Comparison of ENCODE assay signal across 8 cellular contexts in genomic region chr4:98659106-98659592, GRCh38. TPM values are rescaled to one million over a fixed set of nuclear protein-coding genes. Genes with fewer than 3 reads are reported as not detected.
DNase-seq lines count a peak whose midpoint lies in the region; ATAC-seq and TF ChIP-seq lines count a peak whose summit lies in the region.

No MANE protein-coding gene starts in this region.

- peaks cover 14 to 40% of the 10 kb centered on the region in 2 donors for H3K4me1 ChIP-seq in thoracic aorta (ENCODE audit: control insufficient read depth in 1 of 2, low read depth in 2 of 2)

- H3K27me3 ChIP-seq in brain microvascular endothelial cell (replicated peaks) (no peaks in the 10 kb centered on the region), layer of hippocampus (ENCODE audit: control insufficient read depth, insufficient read depth, low read length) (no peaks in the 10 kb centered on the region), thoracic aorta (replicated peaks; ENCODE audit: insufficient read depth) (no peaks in the 10 kb centered on the region)

- in situ Hi-C loops in brain microvascular endothelial cell (cut with HindIII; ENCODE audit: low pct_ligation_motif_present, low sequenced_read_pairs): no loop called here

- H3K36me3 ChIP-seq in brain microvascular endothelial cell (replicated peaks): no peaks in the 10 kb centered on the region
- H3K36me3 ChIP-seq in thoracic aorta: no peaks in the 10 kb centered on the region

- H3K27ac ChIP-seq in brain microvascular endothelial cell (peak overlapping the region; percentile 21), layer of hippocampus (ENCODE audit: low read depth, low read length) (peak overlapping the region; percentile 72), thoracic aorta (peak overlapping the region; percentile 77 to 83)

- DNase-seq in AG09309 (ENCODE audit: low read depth) (no peak), brain microvascular endothelial cell (no peak), thoracic aorta (ENCODE audit: low spot score) (no peak), epidermal melanocyte (ENCODE audit: insufficient read length, low spot score) (no peak), ureter (ENCODE audit: low spot score) (no peak)
- no peak for DNase-seq in Jurkat, Clone E6-1 (ENCODE audit: low read depth, low spot score)

- ATAC-seq in thoracic aorta (ENCODE audit: insufficient number of reproducible peaks, low FRiP score, low read depth): peak; percentile 6
- no peak for ATAC-seq in HG02610 (IDR thresholded peaks at IDR 0.05; ENCODE audit: unreplicated experiment)

- TF ChIP-seq CTCF in AG09309 (IDR thresholded peaks at IDR 0.05; ENCODE audit: control insufficient read depth, insufficient read depth, low read depth, low read length, missing control alignments) (no peak), brain microvascular endothelial cell (IDR thresholded peaks at IDR 0.05; ENCODE audit: low read depth, low read length, missing control alignments) (peak; percentile 44), thoracic aorta (IDR thresholded peaks at IDR 0.05) (no peak)

- H3K9me3 ChIP-seq in thoracic aorta: no peaks in the 10 kb centered on the region

- peak overlapping the region; percentile 71 for H3K4me3 ChIP-seq in AG09309 (ENCODE audit: control insufficient read depth, low read depth, low read length)
- H3K4me3 ChIP-seq in Jurkat, Clone E6-1 (ENCODE audit: low read length): peak overlapping the region; percentile 84
- peak overlapping the region; percentile 93 for H3K4me3 ChIP-seq in brain microvascular endothelial cell (ENCODE audit: low read depth, low read length)
- peak overlapping the region; percentile 87 for H3K4me3 ChIP-seq in thoracic aorta

RNA-seq across cellular contexts. Expression of gene TSPAN5, which starts 0.7 kb away (rescaled TPM):
- 12.2 TPM for polyA plus RNA-seq in Jurkat, Clone E6-1 (2012; ENCODE audit: insufficient read depth, insufficient read length)
- 10 to 100 TPM in 1 of 2 donors, 1 to 10 TPM in 1; 7.7 to 11.4 TPM for total RNA-seq in thoracic aorta
- 14.2 TPM for total RNA-seq in ureter

Comparison
In these comparisons a context has a peak if more than half of its experiments do, and no peak if none do; other contexts are left out.
1. H3K27ac ChIP-seq: peak in every context shown above with its lines; median percentile 80 in thoracic aorta; 72 in layer of hippocampus; 21 in brain microvascular endothelial cell.